11 cellular contexts compared by ENCODE assay signal in the genomic region with DNA sequence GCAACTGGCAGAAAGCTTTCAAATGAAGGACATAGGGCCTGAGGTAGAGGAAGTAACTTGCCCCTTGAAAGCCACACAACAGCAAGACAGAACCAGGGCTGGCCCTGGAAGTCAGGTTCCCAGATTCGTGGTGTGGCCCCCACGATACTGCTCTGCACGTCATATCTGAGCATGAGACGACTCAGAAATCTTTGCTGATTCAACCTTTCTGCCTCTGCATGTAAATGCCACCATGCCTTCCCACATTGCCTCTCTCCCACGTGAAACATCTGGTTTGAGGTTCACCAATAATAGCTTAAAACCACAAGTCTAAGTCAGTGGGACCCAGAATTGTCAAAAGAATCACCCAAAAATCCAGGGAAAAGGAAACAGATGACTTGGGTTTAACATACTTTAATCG.
DNase-seq lines count a peak whose midpoint lies in the region; ATAC-seq and TF ChIP-seq lines count a peak whose summit lies in the region.
"Had no signal": no experiment of that assay in that cellular context is flagged by ENCODE, and none has a peak within 500 bp of the region (broad histone marks: within the 10 kb centered on the region; RNA-seq: fewer than 3 reads in every experiment).

No MANE protein-coding gene starts in this region.

- peak; percentile 55 for ATAC-seq in DND-41 (ENCODE audit: insufficient read depth, low read depth)

- DNase-seq in DND-41 (peak; percentile 67), MV-4-11 (lab: John Stamatoyannopoulos, UW) (peak; percentile 90), GM13977 (ENCODE audit: low spot score) (no peak), prostate gland (ENCODE audit: low spot score) (no peak), erythroblast (lab: John Stamatoyannopoulos, UW) (no peak), 8988T (no peak)
- DNase-seq in activated naive CD4-positive, alpha-beta T cell treated with anti-CD3 and anti-CD28 coated beads for 36 hours: peak; percentile 53
- peak; percentile 65 for DNase-seq in stimulated activated CD4-positive, alpha-beta T cell treated with anti-CD3 and anti-CD28 coated beads, Interleukin-15, amount 100 ng/mL, for 24 hours
- DNase-seq: activated CD4-positive, CD25-positive, alpha-beta regulatory T cell; NCI-H510A treated with DMSO at 0.1 percent for 48 hours; testis had no signal

- H3K9me3 Mint-ChIP-seq in activated naive CD4-positive, alpha-beta T cell treated with anti-CD3 and anti-CD28 coated beads for 36 hours: no peaks in the 10 kb centered on the region

- WGBS in prostate gland: 95% methylated on average over 6 of the region's 6 CpGs

- H3K27me3 ChIP-seq in DND-41 (ENCODE audit: insufficient read depth, low read length, poor library complexity) (no peaks in the 10 kb centered on the region), prostate gland (replicated peaks; ENCODE audit: insufficient read depth) (no peaks in the 10 kb centered on the region)
- H3K27me3 ChIP-seq: testis had no signal

- H3K9me3 ChIP-seq in DND-41 (ENCODE audit: insufficient read depth, low read length, severe bottlenecking): no peaks in the 10 kb centered on the region
- H3K9me3 ChIP-seq in prostate gland: no peaks in the 10 kb centered on the region
- H3K9me3 ChIP-seq: testis had no signal

- H3K27me3 Mint-ChIP-seq in activated naive CD4-positive, alpha-beta T cell treated with anti-CD3 and anti-CD28 coated beads for 36 hours (ENCODE audit: low read depth): no peaks in the 10 kb centered on the region

- peak overlapping the region; percentile 43 for H3K27ac Mint-ChIP-seq in activated naive CD4-positive, alpha-beta T cell treated with anti-CD3 and anti-CD28 coated beads for 36 hours

- no peaks in the 10 kb centered on the region for H3K36me3 Mint-ChIP-seq in activated naive CD4-positive, alpha-beta T cell treated with anti-CD3 and anti-CD28 coated beads for 36 hours (ENCODE audit: low read depth)

- TF ChIP-seq CTCF in DND-41 (IDR thresholded peaks at IDR 0.05; ENCODE audit: borderline replicate concordance, extremely low read depth, low read length, poor library complexity, severe bottlenecking): no peak
- no peak for TF ChIP-seq CTCF in GM13977 (IDR thresholded peaks at IDR 0.05; ENCODE audit: extremely low read depth, insufficient read depth, missing control alignments)
- TF ChIP-seq CTCF in prostate gland (IDR thresholded peaks at IDR 0.05): no peak

- no peaks in the 10 kb centered on the region for H4K20me1 ChIP-seq in DND-41 (ENCODE audit: insufficient read depth, low read length)

- H3K27ac ChIP-seq in DND-41 (ENCODE audit: low read length): peak overlapping the region; percentile 50; the same call in 1 of the 2 replicates
- no peak overlapping the region for H3K27ac ChIP-seq in prostate gland

- no peaks in the 10 kb centered on the region for H3K36me3 ChIP-seq in DND-41 (ENCODE audit: insufficient read depth, low read length)
- H3K36me3 ChIP-seq in prostate gland: no peaks in the 10 kb centered on the region

- peaks cover 94% of the 10 kb centered on the region for H3K4me1 Mint-ChIP-seq in activated naive CD4-positive, alpha-beta T cell treated with anti-CD3 and anti-CD28 coated beads for 36 hours (ENCODE audit: low read depth)

- H3K4me3 Mint-ChIP-seq in activated naive CD4-positive, alpha-beta T cell treated with anti-CD3 and anti-CD28 coated beads for 36 hours: no peak overlapping the region

- H3K4me2 ChIP-seq in DND-41 (ENCODE audit: insufficient read depth, low read length): no peak overlapping the region

- TF ChIP-seq POLR2A in prostate gland (IDR thresholded peaks at IDR 0.05) (no peak), erythroblast (IDR thresholded peaks at IDR 0.05; ENCODE audit: low read length) (no peak)

- H3K9ac ChIP-seq in DND-41 (ENCODE audit: low read depth, low read length): no peak overlapping the region

- H3K4me3 ChIP-seq in DND-41 (ENCODE audit: low read depth in 1 of 2, low read length in 2 of 2) (no peak overlapping the region), prostate gland (no peak overlapping the region)
- H3K4me3 ChIP-seq: testis had no signal

- intact Hi-C loops in activated naive CD4-positive, alpha-beta T cell treated with anti-CD3 and anti-CD28 coated beads for 36 hours (cut with micrococcal nuclease): loop anchor here (2.0 to 5.0 kb wide), 6 partner anchors 14 to 750 kb away; no protein-coding TSS in a partner anchor
- intact Hi-C loops in prostate gland (cut with DNase I): no loop called here

- CTCF ChIA-PET in activated naive CD4-positive, alpha-beta T cell treated with anti-CD3 and anti-CD28 coated beads for 36 hours (lab: Charles Lee): interaction anchor here (1.4 kb wide), 1 partner anchor 61 kb away, joined by 3 read pairs; no protein-coding TSS in a partner anchor

- in situ Hi-C loops in GM13977 (cut with MboI; ENCODE audit: low pct_unique_long_range_greater_than_20kb, low sequenced_read_pairs, unreplicated experiment): no loop called here

- H3K79me2 ChIP-seq in DND-41 (ENCODE audit: insufficient read depth, low read length): no peaks in the 10 kb centered on the region

- no peak overlapping the region for H2AFZ ChIP-seq in DND-41 (ENCODE audit: low read depth, low read length)

- H3K4me1 ChIP-seq in DND-41 (ENCODE audit: insufficient read depth, low read length) (peaks cover 64% of the 10 kb centered on the region), prostate gland (replicated peaks) (no peaks in the 10 kb centered on the region)

Comparison
In these comparisons a context has a peak if more than half of its experiments do, and no peak if none do; other contexts are left out.
1. DNase-seq: peak in DND-41 (single experiment), MV-4-11 (single experiment), activated naive CD4-positive, alpha-beta T cell treated with anti-CD3 and anti-CD28 coated beads for 36 hours (single experiment) and stimulated activated CD4-positive, alpha-beta T cell treated with anti-CD3 and anti-CD28 coated beads, Interleukin-15, amount 100 ng/mL, for 24 hours (single experiment); none in GM13977 (single experiment), prostate gland (single experiment), erythroblast (0 of 2) and 8988T (single experiment).